ENCODE assay signal across 16 cellular contexts in genomic region chr2:214341636-214342035, GRCh38.
"Had no signal": no experiment of that assay in that cellular context is flagged by ENCODE, and none has a peak within 500 bp of the region (broad histone marks: within the 10 kb centered on the region; RNA-seq: fewer than 3 reads in every experiment).

No MANE protein-coding gene starts in this region.

- H3K4me1 Mint-ChIP-seq: activated naive CD8-positive, alpha-beta T cell treated with anti-CD3 and anti-CD28 coated beads, Interleukin-2, amount 10 ng/mL, durations not matched to agents 7 days and 5 days; nephron had no signal

- H3K4me3 Mint-ChIP-seq: activated CD4-positive, alpha-beta memory T cell treated with anti-CD3 and anti-CD28 coated beads for 36 hours; activated naive CD8-positive, alpha-beta T cell treated with anti-CD3 and anti-CD28 coated beads, Interleukin-2, amount 10 ng/mL, durations not matched to agents 7 days and 5 days; activated T-cell treated with anti-CD3 and anti-CD28 coated beads, Interleukin-2, amount 50 U/mL, for 4 hours; nephron had no signal

- H3K4me3 ChIP-seq: cardiac muscle cell, heart right ventricle, left lung, sigmoid colon had no signal

- H3K4me1 ChIP-seq: heart right ventricle, left lung, sigmoid colon had no signal

- ATAC-seq: activated T-cell treated with anti-CD3 and anti-CD28 coated beads, Interleukin-2, amount 50 U/mL, for 4 hours; heart right ventricle; left lung had no signal

- DNase-seq: activated CD4-positive, alpha-beta memory T cell treated with anti-CD3 and anti-CD28 coated beads for 36 hours; activated gamma-delta T cell; activated naive CD8-positive, alpha-beta T cell treated with anti-CD3 and anti-CD28 coated beads, Interleukin-2, amount 10 ng/mL, durations not matched to agents 7 days and 5 days; activated T-cell treated with anti-CD3 and anti-CD28 coated beads, Interleukin-2, amount 50 U/mL, for 4 hours; aorta; heart right ventricle; islet precursor cell; left lung; mesendoderm; sigmoid colon; stimulated activated CD4-positive, alpha-beta T cell treated with anti-CD3 and anti-CD28 coated beads, Interleukin-12 subunit alpha, Interleukin-12 subunit beta, amount 100 ng/mL, for 4 hours; stimulated activated naive CD4-positive, alpha-beta T cell; substantia nigra; trophoblast cell had no signal

- H3K27me3 ChIP-seq: cardiac muscle cell, heart right ventricle, left lung, sigmoid colon had no signal

- H3K27ac Mint-ChIP-seq: activated CD4-positive, alpha-beta memory T cell treated with anti-CD3 and anti-CD28 coated beads for 36 hours; activated naive CD8-positive, alpha-beta T cell treated with anti-CD3 and anti-CD28 coated beads, Interleukin-2, amount 10 ng/mL, durations not matched to agents 7 days and 5 days; nephron had no signal

- H3K27ac ChIP-seq: cardiac muscle cell, heart right ventricle, left lung, sigmoid colon had no signal

- H3K36me3 ChIP-seq: cardiac muscle cell, heart right ventricle, left lung, sigmoid colon had no signal

- H3K36me3 Mint-ChIP-seq: activated CD4-positive, alpha-beta memory T cell treated with anti-CD3 and anti-CD28 coated beads for 36 hours; activated naive CD8-positive, alpha-beta T cell treated with anti-CD3 and anti-CD28 coated beads, Interleukin-2, amount 10 ng/mL, durations not matched to agents 7 days and 5 days had no signal

- H3K27me3 Mint-ChIP-seq: activated CD4-positive, alpha-beta memory T cell treated with anti-CD3 and anti-CD28 coated beads for 36 hours; activated naive CD8-positive, alpha-beta T cell treated with anti-CD3 and anti-CD28 coated beads, Interleukin-2, amount 10 ng/mL, durations not matched to agents 7 days and 5 days had no signal

- H3K9me3 ChIP-seq: heart right ventricle, left lung, sigmoid colon had no signal

- H3K9me3 Mint-ChIP-seq: activated CD4-positive, alpha-beta memory T cell treated with anti-CD3 and anti-CD28 coated beads for 36 hours; activated naive CD8-positive, alpha-beta T cell treated with anti-CD3 and anti-CD28 coated beads, Interleukin-2, amount 10 ng/mL, durations not matched to agents 7 days and 5 days; activated T-cell treated with anti-CD3 and anti-CD28 coated beads, Interleukin-2, amount 50 U/mL, for 4 hours; nephron had no signal
